Comparison of ENCODE assay signal across 8 cellular contexts in the genomic region with DNA sequence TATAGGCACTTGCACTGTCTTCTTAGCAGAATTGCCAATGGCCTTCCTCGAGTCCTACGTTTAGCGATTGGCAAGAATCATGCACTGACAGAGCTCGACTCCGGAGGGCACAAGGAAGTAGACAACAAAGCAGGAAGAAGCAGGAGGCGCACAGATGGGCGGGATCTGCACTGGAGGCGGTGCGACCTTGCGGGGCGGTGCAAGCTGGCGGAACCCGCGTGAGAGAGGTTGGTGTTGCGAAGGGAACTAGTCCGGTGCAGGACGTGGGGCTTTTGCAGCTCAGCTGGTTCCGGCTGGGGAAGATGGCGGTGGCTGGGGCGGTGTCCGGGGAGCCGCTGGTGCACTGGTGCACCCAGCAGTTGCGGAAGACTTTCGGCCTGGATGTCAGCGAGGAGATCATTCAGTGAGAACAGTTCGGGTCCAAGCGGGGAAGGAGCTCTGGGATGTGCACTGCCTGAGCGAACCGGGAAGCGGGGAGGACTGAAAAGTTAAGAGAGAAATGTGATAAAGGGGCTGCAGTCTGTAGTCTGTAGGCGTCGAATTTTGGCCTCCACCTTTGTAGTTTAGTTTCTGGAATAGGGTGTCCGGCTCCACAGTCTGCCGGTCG. TPM values are rescaled to one million over a fixed set of nuclear protein-coding genes. Genes with fewer than 3 reads are reported as not detected.
DNase-seq lines count a peak whose midpoint lies in the region; ATAC-seq and TF ChIP-seq lines count a peak whose summit lies in the region.

Gene TRIP4 (plus strand): TSS at position 275 of the 607 bp plus-strand sequence. CDS start 28 bp downstream, at position 303.

- no peaks in the 10 kb centered on the region for H3K9me3 Mint-ChIP-seq in Caco-2 (ENCODE audit: unreplicated experiment)

- no TSS peak for BruUV-seq in Caco-2 (replicated peaks; lab: Mats Ljungman, UMichigan)

- H3K9ac ChIP-seq in OCI-LY3 (ENCODE audit: low read length) = peak within 1 kb of the TSS; percentile 64

- H3K27ac Mint-ChIP-seq in Caco-2 (ENCODE audit: unreplicated experiment) = peak within 1 kb of the TSS; percentile 85

- POLR2A ChIA-PET in Caco-2 (lab: Charles Lee) = interaction anchor here (0.5 to 1.2 kb wide), 9 partner anchors 31 to 894 kb away, joined by 3 to 7 read pairs (median 3); partner anchors contain the start of genes CSNK1G1 and ZNF609

- no peaks in the 10 kb centered on the region for H4K20me1 ChIP-seq in OCI-LY3 (ENCODE audit: insufficient read depth, low read length)

- H3K4me1 ChIP-seq in Caco-2 = peaks cover 6% of the 10 kb centered on the region; the same call in 1 of the 2 replicates
- peaks cover 11% of the 10 kb centered on the region for H3K4me1 ChIP-seq in OCI-LY3 (ENCODE audit: low read length)

- CTCF ChIA-PET in Caco-2 (lab: Charles Lee) = interaction anchor here (0.7 to 0.8 kb wide), 3 partner anchors 32 to 445 kb away, joined by 3 read pairs; partner anchors contain the start of gene CSNK1G1

- H3K4me3 ChIP-seq in Caco-2 (ENCODE audit: low read depth, low read length) (peak within 1 kb of the TSS; percentile 53), OCI-LY3 (ENCODE audit: low read length) (peak within 1 kb of the TSS; percentile 88)

- intact Hi-C loops in Caco-2 (cut with micrococcal nuclease; ENCODE audit: unreplicated experiment) = loop anchor here (1.0 kb wide), 1 partner anchor 31 kb away; the partner anchor contains the start of gene CSNK1G1

- H3K9me3 ChIP-seq in Caco-2 (no peaks in the 10 kb centered on the region), OCI-LY3 (ENCODE audit: insufficient read depth, low read length) (no peaks in the 10 kb centered on the region)

- peak; percentile 98 for ATAC-seq in GM21381 (IDR thresholded peaks at IDR 0.05; ENCODE audit: unreplicated experiment)

- peaks cover 7% of the 10 kb centered on the region for H3K4me1 Mint-ChIP-seq in Caco-2 (ENCODE audit: low read depth, unreplicated experiment)

- peak; percentile 96 to 97 for DNase-seq in Caco-2
- DNase-seq in HUDEP-2 (lab: John Stamatoyannopoulos, UW; ENCODE audit: unreplicated experiment in 76 of 76) = peak in 75 of 76 experiments; percentile 76 to 97 (median 94)
- DNase-seq in activated CD8-positive, alpha-beta memory T cell treated with anti-CD3 and anti-CD28 coated beads, Interleukin-2, amount 50 U/mL, for 48 hours = peak; percentile 96
- peak; percentile 86 for DNase-seq in epidermal melanocyte (ENCODE audit: insufficient read length, low spot score)
- DNase-seq in middle frontal gyrus (ENCODE audit: extremely low spot score, low spot score) = peak; percentile 91
- DNase-seq in stimulated activated CD8-positive, alpha-beta memory T cell treated with anti-CD3 and anti-CD28 coated beads, Interleukin-2, amount 100 ng/mL, for 48 hours (ENCODE audit: low read depth in 2 of 2) = peak; percentile 88 to 94

- H3K27me3 Mint-ChIP-seq in Caco-2 (ENCODE audit: insufficient read depth, unreplicated experiment) = no peaks in the 10 kb centered on the region

- H2AFZ ChIP-seq in OCI-LY3 (ENCODE audit: low read depth, low read length) = peak within 1 kb of the TSS; percentile 88

- H3K79me2 ChIP-seq in OCI-LY3 (ENCODE audit: low read length) = peaks cover 14% of the 10 kb centered on the region

- peak within 1 kb of the TSS; percentile 39; the same call in 1 of the 2 replicates for H3K27ac ChIP-seq in OCI-LY3 (ENCODE audit: low read length)

- peak within 1 kb of the TSS; percentile 60 for H3K4me2 ChIP-seq in OCI-LY3 (ENCODE audit: low read length)

- H3K4me3 Mint-ChIP-seq in Caco-2 (ENCODE audit: unreplicated experiment) = peak within 1 kb of the TSS; percentile 87

- H3K36me3 ChIP-seq in Caco-2 (ENCODE audit: control insufficient read depth, insufficient read depth, low read length) (no peaks in the 10 kb centered on the region), OCI-LY3 (replicated peaks; ENCODE audit: low read depth, low read length) (no peaks in the 10 kb centered on the region)

- H3K36me3 Mint-ChIP-seq in Caco-2 (ENCODE audit: insufficient read depth, unreplicated experiment) = peaks cover 7% of the 10 kb centered on the region

- TF ChIP-seq CTCF in Caco-2 (IDR thresholded peaks at IDR 0.05; ENCODE audit: insufficient read depth in 1 of 2, low read depth in 1 of 2, low read length in 1 of 2, severe bottlenecking in 1 of 2, unreplicated experiment in 1 of 2) = no peak
- peak; percentile 26; the same call in 1 of the 2 replicates for TF ChIP-seq CTCF in OCI-LY3 (IDR thresholded peaks at IDR 0.05; ENCODE audit: low read depth, low read length)

- H3K27me3 ChIP-seq in Caco-2 (replicated peaks; ENCODE audit: control insufficient read depth, insufficient read depth, low read length) (no peaks in the 10 kb centered on the region), OCI-LY3 (ENCODE audit: low read depth, low read length) (no peaks in the 10 kb centered on the region)

RNA-seq across cellular contexts. Expression of gene TRIP4, which starts in this region (rescaled TPM):
- 24.1 and 26.2 TPM in 2 replicates for total RNA-seq in Caco-2 (2022)

Comparison
In these comparisons a context has a peak if more than half of its experiments do, and no peak if none do; other contexts are left out.
1. Peak in every context shown above with its lines: DNase-seq, ATAC-seq, H3K4me3 ChIP-seq and H3K27ac ChIP-seq.